Comparison of ENCODE assay signal across 1 cellular context in genomic region chr20:61808497-61808896, GRCh38.
TF ChIP-seq lines count a peak whose summit lies in the region.

No MANE protein-coding gene starts in this region.

TF ChIP-seq in HepG2, 621 proteins besides CTCF, POLR2A, EP300 and RAD21 (continued from another document):
- no peak for TF ChIP-seq ZBTB26 (CRISPR knock-in tag; IDR thresholded peaks at IDR 0.05; ENCODE audit: borderline replicate concordance)
- TF ChIP-seq ZNF256 (CRISPR knock-in tag; conservative IDR thresholded peaks at IDR 0.05), result no peak
- no peak for TF ChIP-seq SIN3A (IDR thresholded peaks at IDR 0.05; ENCODE audit: borderline replicate concordance, low read depth, low read length)
